1 cellular context compared by ENCODE assay signal in genomic region chr9:133394687-133395271, GRCh38.
TF ChIP-seq lines count a peak whose summit lies in the region.

No MANE protein-coding gene starts in this region.

TF ChIP-seq in HepG2, 621 proteins besides CTCF, POLR2A, EP300 and RAD21 (continued from another document and continues in another):
- TF ChIP-seq NFAT5 (CRISPR knock-in tag; IDR thresholded peaks at IDR 0.05) (no peak), HNF4A (CRISPR knock-in tag; IDR thresholded peaks at IDR 0.05) (peak; percentile 35; the same call in 1 of the 2 replicates), NAIF1 (CRISPR knock-in tag; IDR thresholded peaks at IDR 0.05; ENCODE audit: borderline replicate concordance) (no peak), CBX2 (IDR thresholded peaks at IDR 0.05; ENCODE audit: low read depth, low read length) (no peak), CBX2 (CRISPR knock-in tag; IDR thresholded peaks at IDR 0.05; ENCODE audit: low read depth) (no peak), KDM5B (CRISPR knock-in tag; IDR thresholded peaks at IDR 0.05; ENCODE audit: borderline replicate concordance) (peak; percentile 53; the same call in 1 of the 2 replicates), ZFY (CRISPR knock-in tag; IDR thresholded peaks at IDR 0.05) (peak; percentile 44), SP2 (CRISPR knock-in tag; IDR thresholded peaks at IDR 0.05) (0 out of 2 replicates have a peak, but pooled peaks have one; percentile 8), ZSCAN21 (CRISPR knock-in tag; IDR thresholded peaks at IDR 0.05; ENCODE audit: borderline replicate concordance) (0 out of 2 replicates have a peak, but pooled peaks have one; percentile 21), KDM2A (CRISPR knock-in tag; IDR thresholded peaks at IDR 0.05; ENCODE audit: borderline replicate concordance, low read depth) (peak; percentile 75; the same call in 1 of the 2 replicates), SOX13 (IDR thresholded peaks at IDR 0.05) (no peak), SOX13 (CRISPR knock-in tag; conservative IDR thresholded peaks at IDR 0.05 in 1 of 2, IDR thresholded peaks at IDR 0.05 in 1 of 2) (peak in 1 of 2 experiments; percentile 32; a peak in 1 of 4 replicates), MLXIP (CRISPR knock-in tag; IDR thresholded peaks at IDR 0.05; ENCODE audit: borderline replicate concordance) (no peak), TARDBP (CRISPR knock-in tag; IDR thresholded peaks at IDR 0.05) (peak; percentile 36; the same call in 1 of the 2 replicates), ZFP82 (CRISPR knock-in tag; IDR thresholded peaks at IDR 0.05; ENCODE audit: borderline replicate concordance) (no peak), LCORL (IDR thresholded peaks at IDR 0.05) (no peak), LCORL (CRISPR knock-in tag; IDR thresholded peaks at IDR 0.05) (peak; percentile 72), CREB1 (IDR thresholded peaks at IDR 0.05) (no peak), CREB1 (CRISPR knock-in tag; IDR thresholded peaks at IDR 0.05) (no peak), SP140L (CRISPR knock-in tag; IDR thresholded peaks at IDR 0.05; ENCODE audit: borderline replicate concordance) (no peak), ZFX (CRISPR knock-in tag; IDR thresholded peaks at IDR 0.05; ENCODE audit: low read depth) (peak; percentile 32; the same call in 1 of the 2 replicates), SYNCRIP (IDR thresholded peaks at IDR 0.05; ENCODE audit: insufficient read depth, low read depth, low read length) (no peak), KLF9 (CRISPR knock-in tag; IDR thresholded peaks at IDR 0.05; ENCODE audit: low read depth) (no peak), ZBTB7B (CRISPR knock-in tag; IDR thresholded peaks at IDR 0.05) (0 out of 2 replicates have a peak, but pooled peaks have one; percentile 62), NCOA2 (CRISPR knock-in tag; IDR thresholded peaks at IDR 0.05) (peak; percentile 38; the same call in 1 of the 2 replicates), RCOR2 (CRISPR knock-in tag; IDR thresholded peaks at IDR 0.05) (0 out of 2 replicates have a peak, but pooled peaks have one; percentile 29), ZNF574 (CRISPR knock-in tag; IDR thresholded peaks at IDR 0.05) (peak; percentile 41; the same call in 1 of the 2 replicates), KMT2B (CRISPR knock-in tag; IDR thresholded peaks at IDR 0.05) (no peak), GABPB1 (CRISPR knock-in tag; IDR thresholded peaks at IDR 0.05) (peak; percentile 61), IKZF5 (CRISPR knock-in tag; IDR thresholded peaks at IDR 0.05) (peak; percentile 36; the same call in 1 of the 2 replicates), ZNF292 (CRISPR knock-in tag; IDR thresholded peaks at IDR 0.05; ENCODE audit: borderline replicate concordance, low read depth) (peak; percentile 49; the same call in 1 of the 2 replicates), ARHGAP35 (CRISPR knock-in tag; IDR thresholded peaks at IDR 0.05; ENCODE audit: borderline replicate concordance) (no peak), ESRRA (CRISPR knock-in tag; IDR thresholded peaks at IDR 0.05; ENCODE audit: low read depth) (0 out of 2 replicates have a peak, but pooled peaks have one; percentile 30)
- TF ChIP-seq, protein P1, sequence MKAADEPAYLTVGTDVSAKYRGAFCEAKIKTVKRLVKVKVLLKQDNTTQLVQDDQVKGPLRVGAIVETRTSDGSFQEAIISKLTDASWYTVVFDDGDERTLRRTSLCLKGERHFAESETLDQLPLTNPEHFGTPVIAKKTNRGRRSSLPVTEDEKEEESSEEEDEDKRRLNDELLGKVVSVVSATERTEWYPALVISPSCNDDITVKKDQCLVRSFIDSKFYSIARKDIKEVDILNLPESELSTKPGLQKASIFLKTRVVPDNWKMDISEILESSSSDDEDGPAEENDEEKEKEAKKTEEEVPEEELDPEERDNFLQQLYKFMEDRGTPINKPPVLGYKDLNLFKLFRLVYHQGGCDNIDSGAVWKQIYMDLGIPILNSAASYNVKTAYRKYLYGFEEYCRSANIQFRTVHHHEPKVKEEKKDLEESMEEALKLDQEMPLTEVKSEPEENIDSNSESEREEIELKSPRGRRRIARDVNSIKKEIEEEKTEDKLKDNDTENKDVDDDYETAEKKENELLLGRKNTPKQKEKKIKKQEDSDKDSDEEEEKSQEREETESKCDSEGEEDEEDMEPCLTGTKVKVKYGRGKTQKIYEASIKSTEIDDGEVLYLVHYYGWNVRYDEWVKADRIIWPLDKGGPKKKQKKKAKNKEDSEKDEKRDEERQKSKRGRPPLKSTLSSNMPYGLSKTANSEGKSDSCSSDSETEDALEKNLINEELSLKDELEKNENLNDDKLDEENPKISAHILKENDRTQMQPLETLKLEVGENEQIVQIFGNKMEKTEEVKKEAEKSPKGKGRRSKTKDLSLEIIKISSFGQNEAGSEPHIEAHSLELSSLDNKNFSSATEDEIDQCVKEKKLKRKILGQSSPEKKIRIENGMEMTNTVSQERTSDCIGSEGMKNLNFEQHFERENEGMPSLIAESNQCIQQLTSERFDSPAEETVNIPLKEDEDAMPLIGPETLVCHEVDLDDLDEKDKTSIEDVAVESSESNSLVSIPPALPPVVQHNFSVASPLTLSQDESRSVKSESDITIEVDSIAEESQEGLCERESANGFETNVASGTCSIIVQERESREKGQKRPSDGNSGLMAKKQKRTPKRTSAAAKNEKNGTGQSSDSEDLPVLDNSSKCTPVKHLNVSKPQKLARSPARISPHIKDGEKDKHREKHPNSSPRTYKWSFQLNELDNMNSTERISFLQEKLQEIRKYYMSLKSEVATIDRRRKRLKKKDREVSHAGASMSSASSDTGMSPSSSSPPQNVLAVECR (CRISPR knock-in tag; IDR thresholded peaks at IDR 0.05; ENCODE audit: borderline replicate concordance): peak; percentile 46; the same call in 1 of the 2 replicates
- TF ChIP-seq, protein P2, sequence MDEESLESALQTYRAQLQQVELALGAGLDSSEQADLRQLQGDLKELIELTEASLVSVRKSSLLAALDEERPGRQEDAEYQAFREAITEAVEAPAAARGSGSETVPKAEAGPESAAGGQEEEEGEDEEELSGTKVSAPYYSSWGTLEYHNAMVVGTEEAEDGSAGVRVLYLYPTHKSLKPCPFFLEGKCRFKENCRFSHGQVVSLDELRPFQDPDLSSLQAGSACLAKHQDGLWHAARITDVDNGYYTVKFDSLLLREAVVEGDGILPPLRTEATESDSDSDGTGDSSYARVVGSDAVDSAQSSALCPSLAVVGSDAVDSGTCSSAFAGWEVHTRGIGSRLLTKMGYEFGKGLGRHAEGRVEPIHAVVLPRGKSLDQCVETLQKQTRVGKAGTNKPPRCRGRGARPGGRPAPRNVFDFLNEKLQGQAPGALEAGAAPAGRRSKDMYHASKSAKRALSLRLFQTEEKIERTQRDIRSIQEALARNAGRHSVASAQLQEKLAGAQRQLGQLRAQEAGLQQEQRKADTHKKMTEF (CRISPR knock-in tag; IDR thresholded peaks at IDR 0.05): no peak
- TF ChIP-seq, protein P3, sequence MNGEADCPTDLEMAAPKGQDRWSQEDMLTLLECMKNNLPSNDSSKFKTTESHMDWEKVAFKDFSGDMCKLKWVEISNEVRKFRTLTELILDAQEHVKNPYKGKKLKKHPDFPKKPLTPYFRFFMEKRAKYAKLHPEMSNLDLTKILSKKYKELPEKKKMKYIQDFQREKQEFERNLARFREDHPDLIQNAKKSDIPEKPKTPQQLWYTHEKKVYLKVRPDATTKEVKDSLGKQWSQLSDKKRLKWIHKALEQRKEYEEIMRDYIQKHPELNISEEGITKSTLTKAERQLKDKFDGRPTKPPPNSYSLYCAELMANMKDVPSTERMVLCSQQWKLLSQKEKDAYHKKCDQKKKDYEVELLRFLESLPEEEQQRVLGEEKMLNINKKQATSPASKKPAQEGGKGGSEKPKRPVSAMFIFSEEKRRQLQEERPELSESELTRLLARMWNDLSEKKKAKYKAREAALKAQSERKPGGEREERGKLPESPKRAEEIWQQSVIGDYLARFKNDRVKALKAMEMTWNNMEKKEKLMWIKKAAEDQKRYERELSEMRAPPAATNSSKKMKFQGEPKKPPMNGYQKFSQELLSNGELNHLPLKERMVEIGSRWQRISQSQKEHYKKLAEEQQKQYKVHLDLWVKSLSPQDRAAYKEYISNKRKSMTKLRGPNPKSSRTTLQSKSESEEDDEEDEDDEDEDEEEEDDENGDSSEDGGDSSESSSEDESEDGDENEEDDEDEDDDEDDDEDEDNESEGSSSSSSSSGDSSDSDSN (CRISPR knock-in tag; IDR thresholded peaks at IDR 0.05): peak; percentile 59
